ENCODE assay signal across 21 cellular contexts in genomic region chr19:56917998-56918397, GRCh38.
A peak's percentile ranks its signal among the peaks of the same experiment; 100 is the strongest.
DNase-seq lines count a peak whose midpoint lies in the region; ATAC-seq, FAIRE-seq and TF ChIP-seq lines count a peak whose summit lies in the region.
"Had no signal": no experiment of that assay in that cellular context is flagged by ENCODE, and none has a peak within 500 bp of the region (broad histone marks: within the 10 kb centered on the region; RNA-seq: fewer than 3 reads in every experiment).

No MANE protein-coding gene starts in this region.

- H3K9ac ChIP-seq in MM.1S (ENCODE audit: low read length): no peak overlapping the region
- no peak overlapping the region for H3K9ac ChIP-seq in trophoblast cell (ENCODE audit: low read length)

- WGBS in trophoblast cell (ENCODE audit: extremely low coverage, insufficient coverage, insufficient read length): no CpG with 5 or more reads among the region's 6 CpGs

- H3K27ac ChIP-seq in MM.1S (ENCODE audit: low read length) (no peak overlapping the region), trophoblast cell (ENCODE audit: low read depth, low read length) (no peak overlapping the region)
- H3K27ac ChIP-seq: Peyer's patch had no signal

- H3K4me2 ChIP-seq in MM.1S (ENCODE audit: low read depth, low read length): no peak overlapping the region
- H3K4me2 ChIP-seq in trophoblast cell (ENCODE audit: low read length): no peak overlapping the region

- no peak for ATAC-seq in stimulated activated naive B cell treated with anti-CD40 and anti-IgM and Interleukin-4, amounts not matched to agents 10 μg/mL and 1 μg/mL and 100 μg/mL, for 72 hours (replicated peaks)
- ATAC-seq: GM12878, K562 had no signal

- H3K27ac Mint-ChIP-seq in stimulated activated naive B cell treated with anti-CD40 and anti-IgM and Interleukin-4, amounts not matched to agents 10 μg/mL and 1 μg/mL and 100 μg/mL, for 72 hours: no peak overlapping the region

- no peaks in the 10 kb centered on the region for H3K4me1 Mint-ChIP-seq in stimulated activated naive B cell treated with anti-CD40 and anti-IgM and Interleukin-4, amounts not matched to agents 10 μg/mL and 1 μg/mL and 100 μg/mL, for 72 hours

- peaks cover 0 to 2% of the 10 kb centered on the region in 2 donors for H3K27me3 Mint-ChIP-seq in stimulated activated naive B cell treated with anti-CD40 and anti-IgM and Interleukin-4, amounts not matched to agents 10 μg/mL and 1 μg/mL and 100 μg/mL, for 72 hours

- peak overlapping the region; percentile 95 for H3K23ac ChIP-seq in trophoblast cell (ENCODE audit: low read length)

- H3K4ac ChIP-seq in trophoblast cell (ENCODE audit: low read depth, low read length): no peak overlapping the region

- no peak overlapping the region for H4K12ac ChIP-seq in trophoblast cell (ENCODE audit: low read depth, low read length)

- H2BK12ac ChIP-seq in trophoblast cell (ENCODE audit: low read length): no peak overlapping the region

- no peak overlapping the region for H2AK5ac ChIP-seq in trophoblast cell (ENCODE audit: low read length)

- H3K14ac ChIP-seq in trophoblast cell (ENCODE audit: low read length): no peak overlapping the region

- H3K79me1 ChIP-seq in trophoblast cell (ENCODE audit: low read length): no peaks in the 10 kb centered on the region

- H3K9me3 ChIP-seq in MM.1S (replicated peaks; ENCODE audit: insufficient read depth, low read length) (no peaks in the 10 kb centered on the region), trophoblast cell (ENCODE audit: insufficient read depth, low read depth, low read length) (peaks cover 16% of the 10 kb centered on the region)
- H3K9me3 ChIP-seq: BE2C had no signal

- H3K4me1 ChIP-seq in MM.1S (ENCODE audit: low read length) (no peaks in the 10 kb centered on the region), trophoblast cell (ENCODE audit: control insufficient read depth in 1 of 2, insufficient read depth in 2 of 2, low read length in 2 of 2) (no peaks in the 10 kb centered on the region)
- H3K4me1 ChIP-seq: BE2C, Peyer's patch had no signal

- no peaks in the 10 kb centered on the region for H4K20me1 ChIP-seq in MM.1S (ENCODE audit: insufficient read depth, low read length)

- no peak overlapping the region for H4K8ac ChIP-seq in trophoblast cell (ENCODE audit: low read depth, low read length)

- no peak overlapping the region for H2BK120ac ChIP-seq in trophoblast cell (ENCODE audit: insufficient read depth, low read length, poor library complexity)

- H3K79me2 ChIP-seq in MM.1S (ENCODE audit: low read length) (no peaks in the 10 kb centered on the region), trophoblast cell (ENCODE audit: control insufficient read depth, insufficient read depth, low read length, poor library complexity) (no peaks in the 10 kb centered on the region)

- H3K18ac ChIP-seq in trophoblast cell (ENCODE audit: low read length): no peak overlapping the region

- H3K36me3 ChIP-seq in MM.1S (replicated peaks; ENCODE audit: insufficient read depth, low read length): no peaks in the 10 kb centered on the region
- H3K36me3 ChIP-seq in trophoblast cell (ENCODE audit: control insufficient read depth in 1 of 2, insufficient read depth in 2 of 2, low read length in 2 of 2): no peaks in the 10 kb centered on the region
- H3K36me3 ChIP-seq: BE2C, Peyer's patch had no signal

- H3K4me3 Mint-ChIP-seq in stimulated activated naive B cell treated with anti-CD40 and anti-IgM and Interleukin-4, amounts not matched to agents 10 μg/mL and 1 μg/mL and 100 μg/mL, for 72 hours: no peak overlapping the region

- H3K9me3 Mint-ChIP-seq in stimulated activated naive B cell treated with anti-CD40 and anti-IgM and Interleukin-4, amounts not matched to agents 10 μg/mL and 1 μg/mL and 100 μg/mL, for 72 hours: peaks cover 5 to 10% of the 10 kb centered on the region in 2 donors

- H3K4me3 ChIP-seq in MM.1S (ENCODE audit: low read length) (no peak overlapping the region), trophoblast cell (ENCODE audit: low read depth, low read length) (no peak overlapping the region)
- H3K4me3 ChIP-seq: GM12878, K562, Peyer's patch had no signal

- no peak overlapping the region for H2BK5ac ChIP-seq in trophoblast cell (ENCODE audit: low read depth, low read length, poor library complexity)

- no peak overlapping the region for H4K91ac ChIP-seq in trophoblast cell (ENCODE audit: low read depth, low read length)

- no peak for FAIRE-seq in frontal cortex (lab: Jason Lieb, UNC)
- FAIRE-seq: A204.1, D721Med, GM12878, K562 had no signal

- no peaks in the 10 kb centered on the region for H3K9me2 ChIP-seq in MM.1S (replicated peaks; ENCODE audit: insufficient read depth, low read length)

- H3K27me3 ChIP-seq in MM.1S (replicated peaks; ENCODE audit: insufficient read depth, low read length): no peaks in the 10 kb centered on the region
- H3K27me3 ChIP-seq in trophoblast cell (ENCODE audit: insufficient read depth, low read length): no peaks in the 10 kb centered on the region
- H3K27me3 ChIP-seq: BE2C, Peyer's patch had no signal

- H2AFZ ChIP-seq in MM.1S (ENCODE audit: low read length): no peak overlapping the region
- H2AFZ ChIP-seq in trophoblast cell (ENCODE audit: insufficient read depth, low read length, poor library complexity): no peak overlapping the region

- DNase-seq in Ammon's horn (ENCODE audit: low spot score) (peak; percentile 71), MM.1S (peak; percentile 6), frontal cortex (ENCODE audit: low spot score in 2 of 2) (peak; percentile 13 to 30), trophoblast cell (peak; percentile 16 to 67), GF-D8 (lab: John Stamatoyannopoulos, UW) (no peak), dermis blood vessel endothelial cell (no peak), HK-2 (ENCODE audit: unreplicated experiment) (no peak)
- DNase-seq in stimulated activated naive B cell treated with anti-CD40 and anti-IgM and Interleukin-4, amounts not matched to agents 10 μg/mL and 1 μg/mL and 100 μg/mL, for 72 hours: no peak
- DNase-seq: BE2C, DMS79, H7, NCI-H1092 treated with DMSO at 0.1 percent for 48 hours, NCI-H1436 treated with DMSO at 0.1 percent for 48 hours, NCI-H2029, NCI-H524 treated with DMSO at 0.1 percent for 48 hours, Peyer's patch, Right ventricle myocardium superior had no signal

- H3F3A ChIP-seq in MM.1S (ENCODE audit: insufficient read depth, low read length): no peaks in the 10 kb centered on the region

- TF ChIP-seq CTCF in MM.1S (IDR thresholded peaks at IDR 0.05; ENCODE audit: low read length): no peak

- H3K36me3 Mint-ChIP-seq in stimulated activated naive B cell treated with anti-CD40 and anti-IgM and Interleukin-4, amounts not matched to agents 10 μg/mL and 1 μg/mL and 100 μg/mL, for 72 hours: no peaks in the 10 kb centered on the region

Comparison
In these comparisons a context has a peak if more than half of its experiments do, and no peak if none do; other contexts are left out.
1. DNase-seq: peak in Ammon's horn (single experiment), MM.1S (single experiment), frontal cortex (2 of 2) and trophoblast cell (2 of 2); none in GF-D8 (single experiment), dermis blood vessel endothelial cell (single experiment), stimulated activated naive B cell treated with anti-CD40 and anti-IgM and Interleukin-4, amounts not matched to agents 10 μg/mL and 1 μg/mL and 100 μg/mL, for 72 hours (single experiment) and HK-2 (single experiment).